ENCODE assay signal across 8 cellular contexts in the genomic region with DNA sequence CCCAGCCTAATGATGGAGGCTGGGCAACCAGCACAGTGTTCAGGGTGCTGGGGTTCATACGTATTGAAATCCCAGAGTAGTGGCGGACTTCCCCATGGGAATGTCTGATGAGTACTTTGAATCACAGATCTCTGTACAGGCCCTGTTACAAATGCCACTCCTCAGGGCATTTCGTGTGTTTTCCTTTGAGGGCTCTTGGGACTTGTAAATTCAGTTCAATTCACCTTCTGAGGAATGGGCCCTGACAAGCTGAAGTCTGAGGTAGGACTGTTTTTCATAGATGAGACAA. TPM values are rescaled to one million over a fixed set of nuclear protein-coding genes. Genes with fewer than 3 reads are reported as not detected.
A peak's percentile ranks its signal among the peaks of the same experiment; 100 is the strongest.
DNase-seq lines count a peak whose midpoint lies in the region; ATAC-seq, FAIRE-seq and TF ChIP-seq lines count a peak whose summit lies in the region.

No MANE protein-coding gene starts in this region.

- H3K9ac ChIP-seq in adipocyte (ENCODE audit: low read length), result peak overlapping the region; percentile 92

- peak overlapping the region; percentile 84 to 99 for H3K27ac ChIP-seq in lung (ENCODE audit: low read depth in 1 of 2, low read length in 1 of 2)

- peaks cover 0 to 8% (median 5%) of the 10 kb centered on the region in 7 donors for H3K9me3 Mint-ChIP-seq in CD14-positive monocyte

- TF ChIP-seq POLR2A in H54 (IDR thresholded peaks at IDR 0.05; ENCODE audit: low read depth, low read length), result 0 out of 2 replicates have a peak, but pooled peaks have one; percentile 31

- H3K27me3 ChIP-seq in adipocyte (replicated peaks; ENCODE audit: control insufficient read depth, insufficient read depth, low read length) (no peaks in the 10 kb centered on the region), lung (ENCODE audit: control insufficient read depth, insufficient read depth) (no peaks in the 10 kb centered on the region)

- H3K4me3 ChIP-seq in adipocyte (ENCODE audit: low read length), result peak overlapping the region; percentile 84
- H3K4me3 ChIP-seq in lung, result peak overlapping the region; percentile 96

- peak; percentile 95 for FAIRE-seq in H54 (lab: Jason Lieb, UNC)

- H3K9me3 ChIP-seq in adipocyte (ENCODE audit: control insufficient read depth, low read length) (peaks cover 18% of the 10 kb centered on the region), lung (ENCODE audit: control insufficient read depth in 2 of 2, insufficient read depth in 1 of 2, low read length in 1 of 2) (no peaks in the 10 kb centered on the region)

- peaks cover 36% of the 10 kb centered on the region for H3K4me1 ChIP-seq in adipocyte (ENCODE audit: control insufficient read depth, insufficient read depth, low read length)
- H3K4me1 ChIP-seq in lung (ENCODE audit: control insufficient read depth in 2 of 2, insufficient read depth in 2 of 2, low read length in 2 of 2), result peaks cover 0 to 28% of the 10 kb centered on the region in 2 donors

- peaks cover 11% of the 10 kb centered on the region for H3K36me3 ChIP-seq in adipocyte (ENCODE audit: control insufficient read depth, insufficient read depth, low read length, severe bottlenecking)
- no peaks in the 10 kb centered on the region for H3K36me3 ChIP-seq in lung (ENCODE audit: control insufficient read depth in 2 of 2, insufficient read depth in 2 of 2, low read length in 2 of 2)

- DNase-seq in CD14-positive monocyte (ENCODE audit: low spot score) (no peak), H54 (ENCODE audit: insufficient read length, low spot score) (no peak), adipocyte (ENCODE audit: low read depth) (no peak), lung (ENCODE audit: low spot score) (no peak), anterior cingulate cortex (lab: John Stamatoyannopoulos, UW) (no peak), middle frontal gyrus (ENCODE audit: extremely low spot score, low spot score) (no peak), NCI-H2107 (lab: John Stamatoyannopoulos, UW) (no peak), DMS79 treated with DMSO at 0.1 percent for 48 hours (lab: John Stamatoyannopoulos, UW) (no peak)

- peak overlapping the region; percentile 92 for H3K4me3 Mint-ChIP-seq in CD14-positive monocyte

- TF ChIP-seq CTCF in CD14-positive monocyte (IDR thresholded peaks at IDR 0.05), result no peak
- TF ChIP-seq CTCF in lung (IDR thresholded peaks at IDR 0.05; ENCODE audit: control extremely low read depth, extremely low read depth), result no peak

- ATAC-seq in lung (ENCODE audit: insufficient read depth, low FRiP score), result no peak

- H3K27ac Mint-ChIP-seq in CD14-positive monocyte, result peak overlapping the region in 6 of 7 donors; percentile 57 to 81 (median 72)

- peaks cover 19% of the 10 kb centered on the region for H3K4me1 Mint-ChIP-seq in CD14-positive monocyte

- intact Hi-C loops in CD14-positive monocyte (cut with micrococcal nuclease), result loop anchor here (5.0 to 10.0 kb wide), 2 partner anchors 787 to 804 kb away; no protein-coding TSS in a partner anchor

- peaks cover under 1% of the 10 kb centered on the region in 2 donors for H3K36me3 Mint-ChIP-seq in CD14-positive monocyte

- 2 to 5% methylated on average over 3 of the region's 3 CpGs for WGBS in lung, 2 donors

- peaks cover 0 to 3% (median 2%) of the 10 kb centered on the region in 3 donors for H3K27me3 Mint-ChIP-seq in CD14-positive monocyte (ENCODE audit: low read depth in 3 of 3)

RNA-seq across cellular contexts. Expression of a gene that starts 0.3 kb away (rescaled TPM):
- 10 to 100 TPM; 14.3 to 16.3 TPM for polyA plus RNA-seq in CD14-positive monocyte
- 10 to 100 TPM; 20.8 to 26.9 TPM for total RNA-seq in lung
- polyA plus RNA-seq in lung, result 10 to 100 TPM; 15.6 to 18.1 TPM

RNA-seq across cellular contexts. Expression of a gene that starts 28.6 kb away (rescaled TPM):
- not detected for polyA plus RNA-seq in CD14-positive monocyte
- total RNA-seq in lung, result not detected
- not detected for polyA plus RNA-seq in lung
